Comparison of ENCODE assay signal across 17 cellular contexts in the genomic region with DNA sequence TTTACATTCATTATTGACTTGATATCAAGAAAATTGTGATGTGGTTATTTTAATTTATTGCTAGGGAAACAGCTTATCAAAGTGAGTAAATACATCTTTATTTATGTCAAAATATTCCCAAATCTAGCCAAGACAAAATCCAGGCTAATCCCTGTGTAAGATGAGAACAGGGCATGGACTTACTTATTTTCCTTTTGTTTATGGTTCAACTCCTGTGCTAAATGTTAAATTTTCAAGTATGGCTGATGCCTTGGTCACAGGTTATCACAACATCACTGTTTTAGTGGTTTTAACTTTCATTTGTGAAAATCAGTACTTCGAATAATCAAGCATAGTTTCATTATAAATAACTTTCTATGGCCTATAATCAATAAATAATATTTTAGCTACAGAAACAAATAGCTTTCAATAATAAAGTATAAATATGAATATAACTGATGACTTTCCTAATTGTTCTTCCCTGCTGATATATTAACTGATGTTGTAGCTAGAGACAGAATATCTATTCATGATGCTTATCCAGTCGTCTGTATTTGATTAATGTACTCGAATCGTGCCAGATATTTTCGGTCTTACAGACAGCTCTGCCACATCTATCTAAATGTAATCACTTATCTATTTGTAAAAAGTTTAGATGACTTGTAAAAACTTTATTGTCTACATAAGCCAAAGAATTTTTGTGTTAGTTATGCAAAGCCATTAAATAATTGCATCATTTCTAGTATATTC.
DNase-seq lines count a peak whose midpoint lies in the region; ATAC-seq, FAIRE-seq and TF ChIP-seq lines count a peak whose summit lies in the region.
"Had no signal": no experiment of that assay in that cellular context is flagged by ENCODE, and none has a peak within 500 bp of the region (broad histone marks: within the 10 kb centered on the region; RNA-seq: fewer than 3 reads in every experiment).

No MANE protein-coding gene starts in this region.

- no peaks in the 10 kb centered on the region for H3K4me1 Mint-ChIP-seq in CD8-positive, alpha-beta T cell (ENCODE audit: low read depth)
- peaks cover 22% of the 10 kb centered on the region for H3K4me1 Mint-ChIP-seq in nephron progenitor cell

- peak overlapping the region in 1 of 4 experiments; percentile 8 for H3K4me3 ChIP-seq in fibroblast of lung (replicated peaks in 1 of 4; ENCODE audit: control extremely low read depth in 1 of 4, insufficient read depth in 1 of 4, low read depth in 3 of 4, low read length in 4 of 4)
- no peak overlapping the region for H3K4me3 ChIP-seq in pancreas
- no peak overlapping the region for H3K4me3 ChIP-seq in CD8-positive, alpha-beta T cell (ENCODE audit: low read depth, low read length)
- H3K4me3 ChIP-seq: HAP-1, SJCRH30 had no signal

- H3K9ac ChIP-seq in fibroblast of lung (ENCODE audit: insufficient read depth, low read length), result no peak overlapping the region

- TF ChIP-seq CTCF in fibroblast of lung (conservative IDR thresholded peaks at IDR 0.05 in 1 of 2, IDR thresholded peaks at IDR 0.05 in 1 of 2; ENCODE audit: low read depth in 1 of 2, low read length in 2 of 2) (no peak), pancreas (IDR thresholded peaks at IDR 0.05) (no peak), GM13976 (IDR thresholded peaks at IDR 0.05; ENCODE audit: borderline replicate concordance, control extremely low read depth, extremely low read depth, insufficient read depth, missing control alignments) (no peak), nephron progenitor cell (IDR thresholded peaks at IDR 0.05) (no peak)
- TF ChIP-seq CTCF in CD8-positive, alpha-beta T cell (IDR thresholded peaks at IDR 0.05), result no peak

- H3K9me3 Mint-ChIP-seq in CD8-positive, alpha-beta T cell, result peaks cover 4% of the 10 kb centered on the region
- H3K9me3 Mint-ChIP-seq in nephron progenitor cell, result peaks cover 3% of the 10 kb centered on the region

- H2AFZ ChIP-seq in fibroblast of lung (ENCODE audit: low read length), result no peak overlapping the region

- H3K36me3 ChIP-seq in fibroblast of lung (ENCODE audit: control insufficient read depth, insufficient read depth, low read length), result no peaks in the 10 kb centered on the region
- no peaks in the 10 kb centered on the region for H3K36me3 ChIP-seq in pancreas
- H3K36me3 ChIP-seq in CD8-positive, alpha-beta T cell (ENCODE audit: insufficient read depth, low read length), result no peaks in the 10 kb centered on the region
- H3K36me3 ChIP-seq: HAP-1, SJCRH30 had no signal

- H3K79me2 ChIP-seq in fibroblast of lung (ENCODE audit: control insufficient read depth, insufficient read depth, low read length), result no peaks in the 10 kb centered on the region

- no peaks in the 10 kb centered on the region for H3K36me3 Mint-ChIP-seq in CD8-positive, alpha-beta T cell
- no peaks in the 10 kb centered on the region for H3K36me3 Mint-ChIP-seq in nephron progenitor cell (ENCODE audit: low read depth)

- peak; percentile 68 for FAIRE-seq in pancreas (lab: Jason Lieb, UNC)
- FAIRE-seq: GM18507 had no signal

- CTCF ChIA-PET in CD8-positive, alpha-beta T cell (lab: Charles Lee), result interaction anchor here (1.4 kb wide), 1 partner anchor 10 kb away, joined by 3 read pairs; no protein-coding TSS in a partner anchor

- no peak overlapping the region for H3K27ac Mint-ChIP-seq in CD8-positive, alpha-beta T cell
- H3K27ac Mint-ChIP-seq in nephron progenitor cell, result no peak overlapping the region

- H3K4me1 ChIP-seq in fibroblast of lung (ENCODE audit: control insufficient read depth, extremely low read depth, insufficient read depth, low read length) (no peaks in the 10 kb centered on the region), pancreas (peaks cover 6 to 12% (median 6%) of the 10 kb centered on the region in 3 donors)
- H3K4me1 ChIP-seq in CD8-positive, alpha-beta T cell (ENCODE audit: insufficient read depth, low read length), result no peaks in the 10 kb centered on the region
- H3K4me1 ChIP-seq: HAP-1, SJCRH30 had no signal

- H3K9me3 ChIP-seq in fibroblast of lung (ENCODE audit: control insufficient read depth, insufficient read depth, low read depth, low read length) (no peaks in the 10 kb centered on the region), pancreas (no peaks in the 10 kb centered on the region)
- H3K9me3 ChIP-seq in CD8-positive, alpha-beta T cell (ENCODE audit: low read length), result no peaks in the 10 kb centered on the region
- H3K9me3 ChIP-seq: HAP-1, SJCRH30 had no signal

- H3K4me2 ChIP-seq in fibroblast of lung (ENCODE audit: extremely low read depth, insufficient read depth, low read length), result peak overlapping the region; percentile 67

- in situ Hi-C loops in GM13976 (cut with MboI; ENCODE audit: low sequenced_read_pairs, unreplicated experiment), result no loop called here

- ATAC-seq in pancreas (peak in 3 of 4 donors; percentile 14 to 24 (median 15)), HG03565 (IDR thresholded peaks at IDR 0.05; ENCODE audit: unreplicated experiment) (no peak)
- ATAC-seq in CD8-positive, alpha-beta T cell, result no peak

- H4K20me1 ChIP-seq in fibroblast of lung (ENCODE audit: control insufficient read depth, extremely low read depth, insufficient read depth, low read length), result no peaks in the 10 kb centered on the region

- H3K4me3 Mint-ChIP-seq in CD8-positive, alpha-beta T cell, result no peak overlapping the region
- no peak overlapping the region for H3K4me3 Mint-ChIP-seq in nephron progenitor cell

- H3K27me3 Mint-ChIP-seq in CD8-positive, alpha-beta T cell (ENCODE audit: low read depth), result no peaks in the 10 kb centered on the region
- H3K27me3 Mint-ChIP-seq in nephron progenitor cell (ENCODE audit: low read depth, poor library complexity), result no peaks in the 10 kb centered on the region

- 31 to 33% methylated on average over 5 of the region's 5 CpGs for WGBS in pancreas, 2 donors

- H3K27ac ChIP-seq in fibroblast of lung (ENCODE audit: insufficient read depth, low read length) (no peak overlapping the region), pancreas (peak overlapping the region in 2 of 4 donors; percentile 7 to 26)
- H3K27ac ChIP-seq in CD8-positive, alpha-beta T cell (ENCODE audit: low read depth, low read length), result no peak overlapping the region
- H3K27ac ChIP-seq: SJCRH30 had no signal

- POLR2A ChIA-PET in CD8-positive, alpha-beta T cell (lab: Charles Lee), result no interaction called here

- H3K27me3 ChIP-seq in fibroblast of lung (ENCODE audit: control insufficient read depth, insufficient read depth, low read length), result no peaks in the 10 kb centered on the region
- H3K27me3 ChIP-seq in pancreas, result no peaks in the 10 kb centered on the region
- no peaks in the 10 kb centered on the region for H3K27me3 ChIP-seq in CD8-positive, alpha-beta T cell (ENCODE audit: insufficient read depth, low read length)
- H3K27me3 ChIP-seq: SJCRH30 had no signal

- intact Hi-C loops in pancreas (cut with DNase I), result no loop called here
- intact Hi-C loops in CD8-positive, alpha-beta T cell (cut with DNase I, micrococcal nuclease), result no loop called here

- DNase-seq in DMS53 (lab: John Stamatoyannopoulos, UW) (peak; percentile 42), DMS53 treated with DMSO at 0.1 percent for 48 hours (lab: John Stamatoyannopoulos, UW; ENCODE audit: unreplicated experiment) (no peak), fibroblast of lung (ENCODE audit: low read depth in 2 of 2) (peak in 1 of 2 donors; percentile 51), pancreas (no peak), GM13976 (ENCODE audit: low spot score) (no peak), nephron progenitor cell (no peak)
- DNase-seq in CD8-positive, alpha-beta T cell, result no peak
- DNase-seq: 8988T, C1 segment of cervical spinal cord, COR-L47, NCI-H1436 treated with DMSO at 0.1 percent for 48 hours, NCI-H2227 treated with DMSO at 0.1 percent for 48 hours, NCI-H526, SJCRH30 had no signal

Comparison
In these comparisons a context has a peak if more than half of its experiments do, and no peak if none do; other contexts are left out.
1. ATAC-seq: peak in pancreas (3 of 4); none in CD8-positive, alpha-beta T cell (single experiment) and HG03565 (single experiment).